Comparison of ENCODE assay signal across 17 cellular contexts in genomic region chr15:89209057-89209456, GRCh38. TPM values are rescaled to one million over a fixed set of nuclear protein-coding genes. Genes with fewer than 3 reads are reported as not detected.
DNase-seq lines count a peak whose midpoint lies in the region; ATAC-seq and TF ChIP-seq lines count a peak whose summit lies in the region.
"Had no signal": no experiment of that assay in that cellular context is flagged by ENCODE, and none has a peak within 500 bp of the region (broad histone marks: within the 10 kb centered on the region; RNA-seq: fewer than 3 reads in every experiment).

No MANE protein-coding gene starts in this region.

- peak; percentile 78 for ATAC-seq in left lung
- no peak for ATAC-seq in Right ventricle myocardium inferior
- ATAC-seq: HCT116 had no signal

- no peaks in the 10 kb centered on the region for H3K36me3 Mint-ChIP-seq in activated T-helper 1 cell treated with anti-CD3 and anti-CD28 coated beads, Interleukin-12 subunit alpha, Interleukin-12 subunit beta, Interleukin-2, Interleukin-4 antibody, amounts not matched to agents 30 ng/mL and 10 ng/mL and 1 ng/mL, durations not matched to agents 14 hours and 24 hours and 36 hours (ENCODE audit: low read depth)
- H3K36me3 Mint-ChIP-seq: CD4-positive, alpha-beta memory T cell had no signal

- H3K4me3 Mint-ChIP-seq in activated T-helper 1 cell treated with anti-CD3 and anti-CD28 coated beads, Interleukin-12 subunit alpha, Interleukin-12 subunit beta, Interleukin-2, Interleukin-4 antibody, amounts not matched to agents 30 ng/mL and 10 ng/mL and 1 ng/mL, durations not matched to agents 14 hours and 24 hours and 36 hours: no peak overlapping the region
- H3K4me3 Mint-ChIP-seq: CD4-positive, alpha-beta memory T cell; H9 had no signal

- H3K36me3 ChIP-seq in left lung: no peaks in the 10 kb centered on the region
- H3K36me3 ChIP-seq in prostate gland: no peaks in the 10 kb centered on the region

- H3K4me1 Mint-ChIP-seq in activated T-helper 1 cell treated with anti-CD3 and anti-CD28 coated beads, Interleukin-12 subunit alpha, Interleukin-12 subunit beta, Interleukin-2, Interleukin-4 antibody, amounts not matched to agents 30 ng/mL and 10 ng/mL and 1 ng/mL, durations not matched to agents 14 hours and 24 hours and 36 hours (ENCODE audit: low read depth): peaks cover 24% of the 10 kb centered on the region

- H3K27ac ChIP-seq in left lung (no peak overlapping the region), prostate gland (peak overlapping the region; percentile 6 to 51)
- H3K27ac ChIP-seq: GM23248 had no signal

- intact Hi-C loops in activated T-helper 1 cell treated with anti-CD3 and anti-CD28 coated beads, Interleukin-12 subunit alpha, Interleukin-12 subunit beta, Interleukin-2, Interleukin-4 antibody, amounts not matched to agents 30 ng/mL and 10 ng/mL and 1 ng/mL, durations not matched to agents 14 hours and 24 hours and 36 hours (cut with micrococcal nuclease): loop anchor here (5.0 kb wide), 2 partner anchors 68 to 108 kb away; no protein-coding TSS in a partner anchor
- intact Hi-C loops in left lung (cut with DNase I) (loop anchor here in 1 of 2 donors (10.0 kb wide), 1 partner anchor 96 kb away; no protein-coding TSS in a partner anchor), prostate gland (cut with DNase I) (loop anchor here (5.0 kb wide), 1 partner anchor 33 kb away; the partner anchor contains the start of gene FANCI), Right ventricle myocardium inferior (cut with DNase I) (loop anchor here (10.0 kb wide), 1 partner anchor 96 kb away; no protein-coding TSS in a partner anchor)

- no peaks in the 10 kb centered on the region for H3K9me3 ChIP-seq in left lung
- H3K9me3 ChIP-seq in prostate gland: no peaks in the 10 kb centered on the region
- H3K9me3 ChIP-seq: Caco-2 had no signal

- DNase-seq in activated T-helper 1 cell treated with anti-CD3 and anti-CD28 coated beads, Interleukin-12 subunit alpha, Interleukin-12 subunit beta, Interleukin-2, Interleukin-4 antibody, amounts not matched to agents 30 ng/mL and 10 ng/mL and 1 ng/mL, durations not matched to agents 14 hours and 24 hours and 36 hours (ENCODE audit: low spot score): no peak
- peak in 1 of 2 donors; percentile 45 for DNase-seq in left lung
- peak; percentile 24 for DNase-seq in prostate gland (ENCODE audit: low spot score)
- DNase-seq in NOMO-1 (lab: John Stamatoyannopoulos, UW; ENCODE audit: unreplicated experiment in 2 of 2): no peak
- DNase-seq in H4 (ENCODE audit: low spot score): no peak
- DNase-seq in Right ventricle myocardium inferior (ENCODE audit: missing footprints): no peak
- DNase-seq: C1 segment of cervical spinal cord; Caco-2; CD4-positive, alpha-beta memory T cell; DMS153; DND-41; GM23248; H9 had no signal

- peak overlapping the region; percentile 38 for H3K27ac Mint-ChIP-seq in activated T-helper 1 cell treated with anti-CD3 and anti-CD28 coated beads, Interleukin-12 subunit alpha, Interleukin-12 subunit beta, Interleukin-2, Interleukin-4 antibody, amounts not matched to agents 30 ng/mL and 10 ng/mL and 1 ng/mL, durations not matched to agents 14 hours and 24 hours and 36 hours
- H3K27ac Mint-ChIP-seq: CD4-positive, alpha-beta memory T cell; H9 had no signal

- H3K4me1 ChIP-seq in left lung (peaks cover 0 to 9% of the 10 kb centered on the region in 2 donors), prostate gland (replicated peaks) (peaks cover 8% of the 10 kb centered on the region)

- TF ChIP-seq POLR2A in prostate gland (IDR thresholded peaks at IDR 0.05): no peak

- TF ChIP-seq CTCF in left lung (IDR thresholded peaks at IDR 0.05) (no peak), prostate gland (IDR thresholded peaks at IDR 0.05) (no peak)

- WGBS in prostate gland: 36% methylated on average over 1 of the region's 1 CpG

- H3K27me3 ChIP-seq in left lung (no peaks in the 10 kb centered on the region), prostate gland (replicated peaks; ENCODE audit: insufficient read depth) (no peaks in the 10 kb centered on the region)

- H3K4me3 ChIP-seq in left lung: no peak overlapping the region
- H3K4me3 ChIP-seq in prostate gland: no peak overlapping the region
- H3K4me3 ChIP-seq: GM23248 had no signal

- peaks cover 4% of the 10 kb centered on the region for H3K27me3 Mint-ChIP-seq in activated T-helper 1 cell treated with anti-CD3 and anti-CD28 coated beads, Interleukin-12 subunit alpha, Interleukin-12 subunit beta, Interleukin-2, Interleukin-4 antibody, amounts not matched to agents 30 ng/mL and 10 ng/mL and 1 ng/mL, durations not matched to agents 14 hours and 24 hours and 36 hours (ENCODE audit: insufficient read depth)

- H3K9me3 Mint-ChIP-seq in activated T-helper 1 cell treated with anti-CD3 and anti-CD28 coated beads, Interleukin-12 subunit alpha, Interleukin-12 subunit beta, Interleukin-2, Interleukin-4 antibody, amounts not matched to agents 30 ng/mL and 10 ng/mL and 1 ng/mL, durations not matched to agents 14 hours and 24 hours and 36 hours: no peaks in the 10 kb centered on the region
- H3K9me3 Mint-ChIP-seq: H9 had no signal

RNA-seq across cellular contexts. Expression of gene RLBP1, which starts 12.3 kb away (rescaled TPM):
- total RNA-seq in activated T-helper 1 cell treated with anti-CD3 and anti-CD28 coated beads, Interleukin-12 subunit alpha, Interleukin-12 subunit beta, Interleukin-2, Interleukin-4 antibody, amounts not matched to agents 30 ng/mL and 10 ng/mL and 1 ng/mL, durations not matched to agents 14 hours and 24 hours and 36 hours: not detected in 2 replicates
- not detected for total RNA-seq in left lung
- total RNA-seq in prostate gland: not detected
- total RNA-seq in H4 (2014; rRNA removed; shearing (Covaris generic)): not detected in 2 replicates
- not detected for total RNA-seq in Right ventricle myocardium inferior
- total RNA-seq: A172; A673; Caco-2; CD4-positive, alpha-beta memory T cell; GM23248; H1; H9 had no signal

RNA-seq across cellular contexts. Expression of gene FANCI, which starts 34.7 kb away (rescaled TPM):
- total RNA-seq in activated T-helper 1 cell treated with anti-CD3 and anti-CD28 coated beads, Interleukin-12 subunit alpha, Interleukin-12 subunit beta, Interleukin-2, Interleukin-4 antibody, amounts not matched to agents 30 ng/mL and 10 ng/mL and 1 ng/mL, durations not matched to agents 14 hours and 24 hours and 36 hours: 167 and 172 TPM in 2 replicates
- total RNA-seq in left lung (10 to 100 TPM; 19.8 to 23.7 TPM), prostate gland (10 to 100 TPM in 1 of 2 donors, 1 to 10 TPM in 1; 7.8 to 22.7 TPM), Right ventricle myocardium inferior (3.2 TPM)
- 61.2 and 61.9 TPM in 2 replicates for total RNA-seq in H4 (2014; rRNA removed; shearing (Covaris generic))

Comparison
In these comparisons a context has a peak if more than half of its experiments do, and no peak if none do; other contexts are left out.
1. H3K27ac ChIP-seq: peak in prostate gland (2 of 2); none in left lung (0 of 2).